ENCODE assay signal across 7 cellular contexts in the genomic region with DNA sequence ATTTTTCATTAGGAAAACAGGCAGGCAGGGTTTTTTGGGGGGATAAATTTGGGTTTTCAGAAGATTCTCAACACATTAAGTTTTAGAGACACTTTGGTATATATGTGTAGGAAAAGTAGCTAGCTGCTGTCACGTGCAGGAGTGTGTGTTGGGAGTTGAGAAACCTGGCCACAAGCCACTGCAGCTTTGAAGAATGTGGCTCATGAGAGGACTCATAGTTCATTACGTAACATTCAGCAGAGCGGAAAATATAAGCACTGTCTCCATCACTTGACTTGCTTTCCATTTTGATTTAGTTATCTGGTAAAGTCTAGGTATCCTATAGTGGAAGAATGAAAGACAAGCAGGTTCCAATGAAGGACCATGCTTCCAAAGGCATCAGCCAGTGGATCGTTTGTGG. TPM values are rescaled to one million over a fixed set of nuclear protein-coding genes. Genes with fewer than 3 reads are reported as not detected.
DNase-seq lines count a peak whose midpoint lies in the region; ATAC-seq and TF ChIP-seq lines count a peak whose summit lies in the region.

No MANE protein-coding gene starts in this region.

- H3K79me1 ChIP-seq in mesenchymal stem cell (replicated peaks; ENCODE audit: low read length, poor library complexity, severe bottlenecking), result peaks cover 4% of the 10 kb centered on the region

- no peak overlapping the region for H3K18ac ChIP-seq in mesenchymal stem cell (ENCODE audit: low read depth in 1 of 2, low read length in 2 of 2)

- no peak overlapping the region for H4K8ac ChIP-seq in mesenchymal stem cell (ENCODE audit: low read length)

- no peak overlapping the region for H2BK12ac ChIP-seq in mesenchymal stem cell (ENCODE audit: low read length in 2 of 2)

- no peak overlapping the region for H3K23ac ChIP-seq in mesenchymal stem cell (ENCODE audit: low read length in 2 of 2)

- H3K4me1 ChIP-seq in mesenchymal stem cell (ENCODE audit: control insufficient read depth, insufficient read depth, low read depth, low read length) (no peaks in the 10 kb centered on the region), tibial artery (peaks cover 0 to 100% (median 60%) of the 10 kb centered on the region in 4 donors)

- H3K9me3 ChIP-seq in mesenchymal stem cell (ENCODE audit: control insufficient read depth, low read length), result no peaks in the 10 kb centered on the region
- no peaks in the 10 kb centered on the region for H3K9me3 ChIP-seq in tibial artery

- ATAC-seq in GM18861 (IDR thresholded peaks at IDR 0.05; ENCODE audit: unreplicated experiment) (peak; percentile 27), GM21367 (IDR thresholded peaks at IDR 0.05; ENCODE audit: unreplicated experiment) (no peak), GM19328 (IDR thresholded peaks at IDR 0.05; ENCODE audit: unreplicated experiment) (no peak)

- in situ Hi-C loops in brain microvascular endothelial cell (cut with HindIII; ENCODE audit: low pct_ligation_motif_present, low sequenced_read_pairs), result no loop called here

- no peaks in the 10 kb centered on the region for H3K27me3 ChIP-seq in brain microvascular endothelial cell (replicated peaks)
- H3K27me3 ChIP-seq in mesenchymal stem cell (ENCODE audit: control insufficient read depth in 1 of 2, insufficient read depth in 1 of 2, low read length in 2 of 2), result no peaks in the 10 kb centered on the region
- no peaks in the 10 kb centered on the region for H3K27me3 ChIP-seq in tibial artery

- no peak overlapping the region for H4K91ac ChIP-seq in mesenchymal stem cell (ENCODE audit: low read length)

- no peak overlapping the region for H2AFZ ChIP-seq in mesenchymal stem cell (ENCODE audit: low read depth, low read length)

- peak overlapping the region; percentile 54 for H3K9ac ChIP-seq in mesenchymal stem cell (ENCODE audit: low read length)

- no peak overlapping the region for H3K4me2 ChIP-seq in mesenchymal stem cell (ENCODE audit: low read length, poor library complexity, severe bottlenecking)

- no peak overlapping the region for H3K27ac ChIP-seq in brain microvascular endothelial cell
- H3K27ac ChIP-seq in mesenchymal stem cell (ENCODE audit: low read length, poor library complexity, severe bottlenecking), result no peak overlapping the region
- H3K27ac ChIP-seq in tibial artery, result peak overlapping the region; percentile 66 to 74

- no peak overlapping the region for H2BK15ac ChIP-seq in mesenchymal stem cell (ENCODE audit: low read depth, poor library complexity, severe bottlenecking)

- TF ChIP-seq CTCF in brain microvascular endothelial cell (IDR thresholded peaks at IDR 0.05; ENCODE audit: low read depth, low read length, missing control alignments) (no peak), tibial artery (IDR thresholded peaks at IDR 0.05) (no peak)

- no peak overlapping the region for H3K4me3 ChIP-seq in brain microvascular endothelial cell (ENCODE audit: low read depth, low read length)
- H3K4me3 ChIP-seq in mesenchymal stem cell (ENCODE audit: insufficient read depth in 1 of 2, low read depth in 1 of 2, low read length in 2 of 2), result no peak overlapping the region
- H3K4me3 ChIP-seq in tibial artery, result no peak overlapping the region

- no peak overlapping the region for H2BK5ac ChIP-seq in mesenchymal stem cell (ENCODE audit: low read depth, low read length, poor library complexity, severe bottlenecking)

- H2AK5ac ChIP-seq in mesenchymal stem cell (ENCODE audit: low read length, severe bottlenecking), result no peak overlapping the region

- intact Hi-C loops in tibial artery (cut with DNase I; ENCODE audit: low total_unique reads), result no loop called here

- WGBS in mesenchymal stem cell, result 89% methylated on average over 4 of the region's 4 CpGs

- no peak overlapping the region for H2BK120ac ChIP-seq in mesenchymal stem cell (ENCODE audit: low read depth, low read length)

- no peaks in the 10 kb centered on the region for H3K36me3 ChIP-seq in brain microvascular endothelial cell (replicated peaks)
- no peaks in the 10 kb centered on the region for H3K36me3 ChIP-seq in mesenchymal stem cell (ENCODE audit: control insufficient read depth in 1 of 2, insufficient read depth in 2 of 2, low read depth in 1 of 2, low read length in 2 of 2)
- no peaks in the 10 kb centered on the region for H3K36me3 ChIP-seq in tibial artery

- peak; percentile 8 for DNase-seq in NCI-H460 (ENCODE audit: extremely low read depth, low read depth)
- peak; percentile 43 for DNase-seq in brain microvascular endothelial cell
- DNase-seq in mesenchymal stem cell, result peak; percentile 74
- peak; percentile 88 to 90 for DNase-seq in tibial artery

- no peak overlapping the region for H3K14ac ChIP-seq in mesenchymal stem cell (ENCODE audit: low read length in 2 of 2)

- no peak overlapping the region for H3K4ac ChIP-seq in mesenchymal stem cell (ENCODE audit: low read depth in 1 of 2, low read length in 2 of 2)

RNA-seq across cellular contexts. Expression of a gene that starts 31.2 kb away (rescaled TPM):
- 10.7 and 14.4 TPM in 2 replicates for total RNA-seq in NCI-H460 (2014; rRNA removed; shearing (Covaris generic))
- 11.2 and 15.2 TPM in 2 replicates for polyA plus RNA-seq in NCI-H460 (2014; cell fraction: nucleus; rRNA removed)
- polyA plus RNA-seq in mesenchymal stem cell (2013, experiment 1 of 2), result 27.4 TPM
- 26.1 TPM for polyA plus RNA-seq in mesenchymal stem cell (2013, experiment 2 of 2)

Comparison
In these comparisons a context has a peak if more than half of its experiments do, and no peak if none do; other contexts are left out.
1. DNase-seq: peak in every context shown above with its lines; median percentile 89 in tibial artery; 74 in mesenchymal stem cell; 43 in brain microvascular endothelial cell; 8 in NCI-H460.
2. H3K27ac ChIP-seq: peak in tibial artery (2 of 2); none in brain microvascular endothelial cell (single experiment) and mesenchymal stem cell (single experiment).